1 cellular context compared by ENCODE assay signal in the genomic region with DNA sequence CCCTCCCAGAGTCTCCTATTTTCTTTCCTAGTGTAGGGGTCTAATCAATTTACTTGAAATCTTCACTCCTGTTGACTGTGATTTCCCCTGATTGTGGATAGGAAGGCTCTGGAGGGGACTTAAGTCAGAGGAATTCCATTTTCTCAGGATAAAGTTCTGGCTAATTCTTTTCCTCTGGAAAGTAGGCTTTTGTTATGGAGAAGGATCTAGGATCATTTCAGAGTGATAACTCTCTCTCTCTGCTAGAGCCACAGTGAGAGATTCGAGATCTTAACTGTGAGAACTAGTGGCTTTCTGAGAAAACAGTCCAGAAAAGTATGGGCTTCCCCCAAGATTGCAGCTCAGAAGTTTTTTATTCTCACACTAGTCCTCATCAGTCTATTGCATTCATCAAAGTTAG.
TF ChIP-seq lines count a peak whose summit lies in the region.

No MANE protein-coding gene starts in this region.

TF ChIP-seq in GM23338, 12 proteins besides CTCF, POLR2A, EP300 and RAD21:
- TF ChIP-seq, protein P1, sequence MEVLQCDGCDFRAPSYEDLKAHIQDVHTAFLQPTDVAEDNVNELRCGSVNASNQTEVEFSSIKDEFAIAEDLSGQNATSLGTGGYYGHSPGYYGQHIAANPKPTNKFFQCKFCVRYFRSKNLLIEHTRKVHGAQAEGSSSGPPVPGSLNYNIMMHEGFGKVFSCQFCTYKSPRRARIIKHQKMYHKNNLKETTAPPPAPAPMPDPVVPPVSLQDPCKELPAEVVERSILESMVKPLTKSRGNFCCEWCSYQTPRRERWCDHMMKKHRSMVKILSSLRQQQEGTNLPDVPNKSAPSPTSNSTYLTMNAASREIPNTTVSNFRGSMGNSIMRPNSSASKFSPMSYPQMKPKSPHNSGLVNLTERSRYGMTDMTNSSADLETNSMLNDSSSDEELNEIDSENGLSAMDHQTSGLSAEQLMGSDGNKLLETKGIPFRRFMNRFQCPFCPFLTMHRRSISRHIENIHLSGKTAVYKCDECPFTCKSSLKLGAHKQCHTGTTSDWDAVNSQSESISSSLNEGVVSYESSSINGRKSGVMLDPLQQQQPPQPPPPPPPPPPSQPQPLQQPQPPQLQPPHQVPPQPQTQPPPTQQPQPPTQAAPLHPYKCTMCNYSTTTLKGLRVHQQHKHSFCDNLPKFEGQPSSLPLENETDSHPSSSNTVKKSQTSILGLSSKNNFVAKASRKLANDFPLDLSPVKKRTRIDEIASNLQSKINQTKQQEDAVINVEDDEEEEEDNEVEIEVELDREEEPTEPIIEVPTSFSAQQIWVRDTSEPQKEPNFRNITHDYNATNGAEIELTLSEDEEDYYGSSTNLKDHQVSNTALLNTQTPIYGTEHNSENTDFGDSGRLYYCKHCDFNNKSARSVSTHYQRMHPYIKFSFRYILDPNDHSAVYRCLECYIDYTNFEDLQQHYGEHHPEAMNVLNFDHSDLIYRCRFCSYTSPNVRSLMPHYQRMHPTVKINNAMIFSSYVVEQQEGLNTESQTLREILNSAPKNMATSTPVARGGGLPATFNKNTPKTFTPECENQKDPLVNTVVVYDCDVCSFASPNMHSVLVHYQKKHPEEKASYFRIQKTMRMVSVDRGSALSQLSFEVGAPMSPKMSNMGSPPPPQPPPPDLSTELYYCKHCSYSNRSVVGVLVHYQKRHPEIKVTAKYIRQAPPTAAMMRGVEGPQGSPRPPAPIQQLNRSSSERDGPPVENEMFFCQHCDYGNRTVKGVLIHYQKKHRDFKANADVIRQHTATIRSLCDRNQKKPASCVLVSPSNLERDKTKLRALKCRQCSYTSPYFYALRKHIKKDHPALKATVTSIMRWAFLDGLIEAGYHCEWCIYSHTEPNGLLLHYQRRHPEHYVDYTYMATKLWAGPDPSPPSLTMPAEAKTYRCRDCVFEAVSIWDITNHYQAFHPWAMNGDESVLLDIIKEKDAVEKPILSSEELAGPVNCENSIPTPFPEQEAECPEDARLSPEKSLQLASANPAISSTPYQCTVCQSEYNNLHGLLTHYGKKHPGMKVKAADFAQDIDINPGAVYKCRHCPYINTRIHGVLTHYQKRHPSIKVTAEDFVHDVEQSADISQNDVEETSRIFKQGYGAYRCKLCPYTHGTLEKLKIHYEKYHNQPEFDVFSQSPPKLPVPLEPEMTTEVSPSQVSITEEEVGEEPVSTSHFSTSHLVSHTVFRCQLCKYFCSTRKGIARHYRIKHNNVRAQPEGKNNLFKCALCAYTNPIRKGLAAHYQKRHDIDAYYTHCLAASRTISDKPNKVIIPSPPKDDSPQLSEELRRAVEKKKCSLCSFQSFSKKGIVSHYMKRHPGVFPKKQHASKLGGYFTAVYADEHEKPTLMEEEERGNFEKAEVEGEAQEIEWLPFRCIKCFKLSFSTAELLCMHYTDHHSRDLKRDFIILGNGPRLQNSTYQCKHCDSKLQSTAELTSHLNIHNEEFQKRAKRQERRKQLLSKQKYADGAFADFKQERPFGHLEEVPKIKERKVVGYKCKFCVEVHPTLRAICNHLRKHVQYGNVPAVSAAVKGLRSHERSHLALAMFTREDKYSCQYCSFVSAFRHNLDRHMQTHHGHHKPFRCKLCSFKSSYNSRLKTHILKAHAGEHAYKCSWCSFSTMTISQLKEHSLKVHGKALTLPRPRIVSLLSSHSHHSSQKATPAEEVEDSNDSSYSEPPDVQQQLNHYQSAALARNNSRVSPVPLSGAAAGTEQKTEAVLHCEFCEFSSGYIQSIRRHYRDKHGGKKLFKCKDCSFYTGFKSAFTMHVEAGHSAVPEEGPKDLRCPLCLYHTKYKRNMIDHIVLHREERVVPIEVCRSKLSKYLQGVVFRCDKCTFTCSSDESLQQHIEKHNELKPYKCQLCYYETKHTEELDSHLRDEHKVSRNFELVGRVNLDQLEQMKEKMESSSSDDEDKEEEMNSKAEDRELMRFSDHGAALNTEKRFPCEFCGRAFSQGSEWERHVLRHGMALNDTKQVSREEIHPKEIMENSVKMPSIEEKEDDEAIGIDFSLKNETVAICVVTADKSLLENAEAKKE (CRISPR knock-in tag; IDR thresholded peaks at IDR 0.05): peak; percentile 22; the same call in 1 of the 2 replicates
- TF ChIP-seq POLR2AphosphoS5 (IDR thresholded peaks at IDR 0.05; ENCODE audit: low read depth): no peak
